Comparison of ENCODE assay signal across 20 cellular contexts in genomic region chr19:46488551-46488950, GRCh38. TPM values are rescaled to one million over a fixed set of nuclear protein-coding genes. Genes with fewer than 3 reads are reported as not detected.
DNase-seq lines count a peak whose midpoint lies in the region; ATAC-seq, FAIRE-seq and TF ChIP-seq lines count a peak whose summit lies in the region.
"Had no signal": no experiment of that assay in that cellular context is flagged by ENCODE, and none has a peak within 500 bp of the region (broad histone marks: within the 10 kb centered on the region; RNA-seq: fewer than 3 reads in every experiment).

No MANE protein-coding gene starts in this region.

- no peak overlapping the region for H3K27ac Mint-ChIP-seq in Caco-2 (ENCODE audit: unreplicated experiment)
- H3K27ac Mint-ChIP-seq in T-helper 17 cell, result peak overlapping the region; percentile 16
- H3K27ac Mint-ChIP-seq in stimulated activated effector memory CD8-positive, alpha-beta T cell treated with anti-CD3 and anti-CD28 coated beads, Interleukin-12 subunit alpha, Interleukin-12 subunit beta, amount 100 ng/mL, for 72 hours, result no peak overlapping the region
- H3K27ac Mint-ChIP-seq: CD4-positive, alpha-beta T cell had no signal

- no peaks in the 10 kb centered on the region for H3K36me3 Mint-ChIP-seq in Caco-2 (ENCODE audit: insufficient read depth, unreplicated experiment)
- H3K36me3 Mint-ChIP-seq in T-helper 17 cell (ENCODE audit: low read depth), result peaks cover 9% of the 10 kb centered on the region
- no peaks in the 10 kb centered on the region for H3K36me3 Mint-ChIP-seq in stimulated activated effector memory CD8-positive, alpha-beta T cell treated with anti-CD3 and anti-CD28 coated beads, Interleukin-12 subunit alpha, Interleukin-12 subunit beta, amount 100 ng/mL, for 72 hours
- H3K36me3 Mint-ChIP-seq: activated naive CD4-positive, alpha-beta T cell treated with anti-CD3 and anti-CD28 coated beads, Interleukin-2, amount 10 ng/mL, durations not matched to agents 7 days and 5 days had no signal

- TF ChIP-seq EP300 in A549 (IDR thresholded peaks at IDR 0.05), result no peak

- H3K27ac ChIP-seq in A549, result no peak overlapping the region
- no peak overlapping the region for H3K27ac ChIP-seq in mesenchymal stem cell (ENCODE audit: low read length, poor library complexity, severe bottlenecking)
- H3K27ac ChIP-seq in psoas muscle, result no peak overlapping the region
- H3K27ac ChIP-seq: parathyroid adenoma, sigmoid colon, suprapubic skin, uterus had no signal

- H4K91ac ChIP-seq in mesenchymal stem cell (ENCODE audit: low read length), result peak overlapping the region; percentile 82

- POLR2A ChIA-PET in A549 (lab: Yijun Ruan, JAX), result no interaction called here
- POLR2A ChIA-PET in Caco-2 (lab: Charles Lee), result no interaction called here

- peak overlapping the region; percentile 33 for H2BK15ac ChIP-seq in mesenchymal stem cell (ENCODE audit: low read depth, poor library complexity, severe bottlenecking)

- peak in 1 of 2 experiments; percentile 33; a peak in 3 of 6 replicates for ATAC-seq in A549
- ATAC-seq in T-helper 17 cell, result no peak
- no peak for ATAC-seq in psoas muscle
- ATAC-seq in GM21529 (IDR thresholded peaks at IDR 0.05; ENCODE audit: unreplicated experiment), result no peak
- no peak for ATAC-seq in stimulated activated effector memory CD8-positive, alpha-beta T cell treated with anti-CD3 and anti-CD28 coated beads, Interleukin-12 subunit alpha, Interleukin-12 subunit beta, amount 100 ng/mL, for 72 hours

- FAIRE-seq in A549 (lab: Jason Lieb, UNC), result no peak

- BruUV-seq in Caco-2 (replicated peaks; lab: Mats Ljungman, UMichigan), result no TSS peak

- H3K18ac ChIP-seq in mesenchymal stem cell (ENCODE audit: low read depth in 1 of 2, low read length in 2 of 2), result no peak overlapping the region

- H3K4me3 Mint-ChIP-seq in Caco-2 (ENCODE audit: unreplicated experiment), result peak overlapping the region; percentile 43
- H3K4me3 Mint-ChIP-seq in T-helper 17 cell, result no peak overlapping the region
- no peak overlapping the region for H3K4me3 Mint-ChIP-seq in stimulated activated effector memory CD8-positive, alpha-beta T cell treated with anti-CD3 and anti-CD28 coated beads, Interleukin-12 subunit alpha, Interleukin-12 subunit beta, amount 100 ng/mL, for 72 hours
- H3K4me3 Mint-ChIP-seq: activated naive CD4-positive, alpha-beta T cell treated with anti-CD3 and anti-CD28 coated beads, Interleukin-2, amount 10 ng/mL, durations not matched to agents 7 days and 5 days; activated T-cell treated with anti-CD3 and anti-CD28 coated beads, Interleukin-2, amount 50 U/mL, for 4 hours; CD4-positive, alpha-beta T cell had no signal

- H3K4me1 Mint-ChIP-seq in Caco-2 (ENCODE audit: low read depth, unreplicated experiment) (no peaks in the 10 kb centered on the region), T-helper 17 cell (peaks cover 25% of the 10 kb centered on the region)
- H3K4me1 Mint-ChIP-seq in stimulated activated effector memory CD8-positive, alpha-beta T cell treated with anti-CD3 and anti-CD28 coated beads, Interleukin-12 subunit alpha, Interleukin-12 subunit beta, amount 100 ng/mL, for 72 hours, result peaks cover 21% of the 10 kb centered on the region

- H3K36me3 ChIP-seq in Caco-2 (ENCODE audit: control insufficient read depth, insufficient read depth, low read length) (no peaks in the 10 kb centered on the region), mesenchymal stem cell (ENCODE audit: control insufficient read depth in 1 of 2, insufficient read depth in 2 of 2, low read depth in 1 of 2, low read length in 2 of 2) (no peaks in the 10 kb centered on the region), psoas muscle (ENCODE audit: insufficient read depth in 1 of 2, low read depth in 1 of 2) (no peaks in the 10 kb centered on the region)
- H3K36me3 ChIP-seq: sigmoid colon, suprapubic skin, uterus had no signal

- peaks cover 11% of the 10 kb centered on the region for H3K27me3 Mint-ChIP-seq in Caco-2 (ENCODE audit: insufficient read depth, unreplicated experiment)
- H3K27me3 Mint-ChIP-seq in T-helper 17 cell, result peaks cover 81% of the 10 kb centered on the region

- no peak overlapping the region for H2BK12ac ChIP-seq in mesenchymal stem cell (ENCODE audit: low read length in 2 of 2)

- TF ChIP-seq CTCF in A549 (IDR thresholded peaks at IDR 0.05), result no peak
- TF ChIP-seq CTCF in Caco-2 (IDR thresholded peaks at IDR 0.05; ENCODE audit: insufficient read depth in 1 of 2, low read depth in 1 of 2, low read length in 1 of 2, severe bottlenecking in 1 of 2, unreplicated experiment in 1 of 2), result no peak
- no peak for TF ChIP-seq CTCF in psoas muscle (IDR thresholded peaks at IDR 0.05)

- DNase-seq in A549 (ENCODE audit: low read depth in 1 of 2, low spot score in 1 of 2), result no peak
- DNase-seq in Caco-2, result no peak
- DNase-seq in T-helper 17 cell, result no peak
- no peak for DNase-seq in mesenchymal stem cell
- no peak for DNase-seq in psoas muscle
- no peak for DNase-seq in stimulated activated effector memory CD8-positive, alpha-beta T cell treated with anti-CD3 and anti-CD28 coated beads, Interleukin-12 subunit alpha, Interleukin-12 subunit beta, amount 100 ng/mL, for 72 hours (ENCODE audit: low spot score in 2 of 2)
- DNase-seq: IMR-90, NCI-H1436 treated with DMSO at 0.1 percent for 48 hours, NCI-H524 treated with DMSO at 0.1 percent for 48 hours had no signal

- 48% methylated on average over 11 of the region's 11 CpGs for WGBS in A549 (ENCODE audit: missing lambda C conversion rate)
- WGBS in mesenchymal stem cell, result 65% methylated on average over 11 of the region's 11 CpGs
- WGBS in psoas muscle, 3 donors, result 56 to 70% (median 69%) methylated on average over 11 of the region's 11 CpGs

- H3K14ac ChIP-seq in mesenchymal stem cell (ENCODE audit: low read length in 2 of 2), result no peak overlapping the region

- H2AK5ac ChIP-seq in mesenchymal stem cell (ENCODE audit: low read length, severe bottlenecking), result no peak overlapping the region

- no peak overlapping the region for H2BK5ac ChIP-seq in mesenchymal stem cell (ENCODE audit: low read depth, low read length, poor library complexity, severe bottlenecking)

- H3K4ac ChIP-seq in mesenchymal stem cell (ENCODE audit: low read depth in 1 of 2, low read length in 2 of 2), result no peak overlapping the region

- no peak overlapping the region for H2BK120ac ChIP-seq in mesenchymal stem cell (ENCODE audit: low read depth, low read length)

- TF ChIP-seq RAD21 in A549 (conservative IDR thresholded peaks at IDR 0.05 in 1 of 2, IDR thresholded peaks at IDR 0.05 in 1 of 2), result no peak

- peak overlapping the region; percentile 89 for H3K9ac ChIP-seq in mesenchymal stem cell (ENCODE audit: low read length)
- H3K9ac ChIP-seq: parathyroid adenoma had no signal

- no peak overlapping the region for H3K23ac ChIP-seq in mesenchymal stem cell (ENCODE audit: low read length in 2 of 2)

- no peak overlapping the region for H2AFZ ChIP-seq in mesenchymal stem cell (ENCODE audit: low read depth, low read length)
- H2AFZ ChIP-seq: parathyroid adenoma had no signal

- H3K4me3 ChIP-seq in A549 (no peak overlapping the region), Caco-2 (ENCODE audit: low read depth, low read length) (no peak overlapping the region), mesenchymal stem cell (ENCODE audit: insufficient read depth in 1 of 2, low read depth in 1 of 2, low read length in 2 of 2) (peak overlapping the region in 1 of 2 experiments; percentile 1), psoas muscle (no peak overlapping the region)
- H3K4me3 ChIP-seq: uterus had no signal

- H3K4me1 ChIP-seq in A549, result peaks cover 10% of the 10 kb centered on the region; the same call in 1 of the 3 replicates
- no peaks in the 10 kb centered on the region for H3K4me1 ChIP-seq in Caco-2
- peaks cover 23% of the 10 kb centered on the region for H3K4me1 ChIP-seq in mesenchymal stem cell (ENCODE audit: control insufficient read depth, insufficient read depth, low read depth, low read length)
- H3K4me1 ChIP-seq in psoas muscle, result no peaks in the 10 kb centered on the region

- H3K79me1 ChIP-seq in mesenchymal stem cell (replicated peaks; ENCODE audit: low read length, poor library complexity, severe bottlenecking), result no peaks in the 10 kb centered on the region

- H3K9me3 Mint-ChIP-seq in Caco-2 (ENCODE audit: unreplicated experiment), result no peaks in the 10 kb centered on the region
- no peaks in the 10 kb centered on the region for H3K9me3 Mint-ChIP-seq in stimulated activated effector memory CD8-positive, alpha-beta T cell treated with anti-CD3 and anti-CD28 coated beads, Interleukin-12 subunit alpha, Interleukin-12 subunit beta, amount 100 ng/mL, for 72 hours
- H3K9me3 Mint-ChIP-seq: activated naive CD4-positive, alpha-beta T cell treated with anti-CD3 and anti-CD28 coated beads, Interleukin-2, amount 10 ng/mL, durations not matched to agents 7 days and 5 days; activated T-cell treated with anti-CD3 and anti-CD28 coated beads, Interleukin-2, amount 50 U/mL, for 4 hours; CD4-positive, alpha-beta T cell had no signal

- no peaks in the 10 kb centered on the region for H3K9me3 ChIP-seq in A549
- H3K9me3 ChIP-seq in Caco-2, result no peaks in the 10 kb centered on the region
- H3K9me3 ChIP-seq in T-helper 17 cell (ENCODE audit: control insufficient read depth, low read length, poor library complexity, severe bottlenecking), result no peaks in the 10 kb centered on the region
- H3K9me3 ChIP-seq in mesenchymal stem cell (ENCODE audit: control insufficient read depth, low read length), result no peaks in the 10 kb centered on the region
- no peaks in the 10 kb centered on the region for H3K9me3 ChIP-seq in psoas muscle
- H3K9me3 ChIP-seq: sigmoid colon, suprapubic skin, uterus had no signal

- CTCF ChIA-PET in A549 (lab: Yijun Ruan, JAX) (interaction anchor here (0.6 to 6.7 kb wide), 35 partner anchors 8 to 473 kb away, joined by 3 to 140 read pairs (median 5); partner anchors contain the start of genes CCDC8 and PNMA8A), Caco-2 (lab: Charles Lee) (interaction anchor here (2.4 kb wide), 1 partner anchor 208 kb away, joined by 11 read pairs; no protein-coding TSS in a partner anchor)

- no peak overlapping the region for H4K8ac ChIP-seq in mesenchymal stem cell (ENCODE audit: low read length)

- TF ChIP-seq POLR2A in A549 (IDR thresholded peaks at IDR 0.05; ENCODE audit: low read length), result no peak

- H3K27me3 ChIP-seq in Caco-2 (replicated peaks; ENCODE audit: control insufficient read depth, insufficient read depth, low read length) (peaks cover 1% of the 10 kb centered on the region), mesenchymal stem cell (ENCODE audit: control insufficient read depth in 1 of 2, insufficient read depth in 1 of 2, low read length in 2 of 2) (peaks cover 14 to 36% of the 10 kb centered on the region in 2 experiments), psoas muscle (ENCODE audit: insufficient read depth in 3 of 3, low read length in 2 of 3) (peaks cover 0 to 65% (median 18%) of the 10 kb centered on the region in 3 donors)
- H3K27me3 ChIP-seq: uterus had no signal

- peak overlapping the region; percentile 100 for H3K4me2 ChIP-seq in A549
- no peak overlapping the region for H3K4me2 ChIP-seq in mesenchymal stem cell (ENCODE audit: low read length, poor library complexity, severe bottlenecking)

- intact Hi-C loops in Caco-2 (cut with micrococcal nuclease; ENCODE audit: unreplicated experiment), result no loop called here
- intact Hi-C loops in psoas muscle (cut with DNase I), result loop anchor here (2.0 to 10.0 kb wide), 4 partner anchors 86 to 461 kb away; no protein-coding TSS in a partner anchor

RNA-seq across cellular contexts. Expression of gene PNMA8B, which starts 7.1 kb away (rescaled TPM):
- polyA plus RNA-seq in A549 (2011; rRNA removed) (not detected in 2 replicates), A549 (2017; fragmentation: RNase III; extraction: RNeasy Plus Mini Kit Qiagen cat#74134 plus additional on column Dnase treatment) (not detected in 3 replicates), psoas muscle (under 1 TPM; 0.16 to 0.43 (median 0.18) TPM)
- polyA plus RNA-seq in A549 (2012; cell fraction: cytosol; rRNA removed), result not detected in 2 replicates
- not detected in 2 replicates for polyA plus RNA-seq in A549 (2012; cell fraction: nucleus; rRNA removed)
- not detected in 2 replicates for polyA minus RNA-seq in A549 (2011; rRNA and poly(A)+ RNA removed)
- total RNA-seq in Caco-2 (2022) (0.11 TPM in 1 of 2 replicates, not detected in the other), T-helper 17 cell (under 1 TPM; 0.17 to 0.18 TPM), psoas muscle (under 1 TPM; 0.17 to 0.52 (median 0.43) TPM)
- 0.86 TPM for polyA plus RNA-seq in mesenchymal stem cell (2013, experiment 1 of 2)
- polyA plus RNA-seq in mesenchymal stem cell (2013, experiment 2 of 2), result 0.88 TPM
- polyA plus RNA-seq: endothelial cell of umbilical vein had no signal

RNA-seq across cellular contexts. Expression of gene PNMA8A, which starts 17.2 kb away (rescaled TPM):
- polyA plus RNA-seq in A549 (2011; rRNA removed) (11.2 and 14.1 TPM in 2 replicates), A549 (2017; fragmentation: RNase III; extraction: RNeasy Plus Mini Kit Qiagen cat#74134 plus additional on column Dnase treatment) (14.9 to 17.2 TPM (median 15.4 TPM) in 3 replicates), psoas muscle (1 to 10 TPM in 1 of 3 donors, under 1 TPM in 2; 0.11 to 2.2 (median 0.38) TPM)
- 5.0 and 5.6 TPM in 2 replicates for polyA plus RNA-seq in A549 (2012; cell fraction: cytosol; rRNA removed)
- 2.7 and 6.0 TPM in 2 replicates for polyA plus RNA-seq in A549 (2012; cell fraction: nucleus; rRNA removed)
- 5.2 and 6.0 TPM in 2 replicates for polyA minus RNA-seq in A549 (2011; rRNA and poly(A)+ RNA removed)
- total RNA-seq in Caco-2 (2022) (not detected in 2 replicates), T-helper 17 cell (not detected), psoas muscle (1 to 10 TPM in 2 of 4 donors, under 1 TPM in 2; 0.48 to 3.8 (median 1.5) TPM)
- polyA plus RNA-seq in mesenchymal stem cell (2013, experiment 1 of 2), result 13.7 TPM
- polyA plus RNA-seq in mesenchymal stem cell (2013, experiment 2 of 2), result 14.5 TPM
- total RNA-seq: CD4-positive, alpha-beta T cell had no signal

RNA-seq across cellular contexts. Expression of gene PNMA8C, which starts 59.8 kb away (rescaled TPM):
- 0.01 TPM in 1 of 2 replicates, not detected in the other for polyA plus RNA-seq in A549 (2011; rRNA removed)
- 0.01 TPM in 2 replicates for polyA plus RNA-seq in A549 (2012; cell fraction: cytosol; rRNA removed)
- polyA plus RNA-seq in A549 (2012; cell fraction: nucleus; rRNA removed), result 0.04 TPM in 2 replicates
- polyA plus RNA-seq in A549 (2017; fragmentation: RNase III; extraction: RNeasy Plus Mini Kit Qiagen cat#74134 plus additional on column Dnase treatment), result not detected in 3 replicates
- 0.08 TPM in 1 of 2 replicates, not detected in the other for polyA minus RNA-seq in A549 (2011; rRNA and poly(A)+ RNA removed)
- total RNA-seq in Caco-2 (2022), result not detected in 2 replicates
- total RNA-seq in T-helper 17 cell, result under 1 TPM; 0.10 to 0.12 TPM
- 0.03 TPM for polyA plus RNA-seq in mesenchymal stem cell (2013, experiment 1 of 2)
- polyA plus RNA-seq in mesenchymal stem cell (2013, experiment 2 of 2), result 0.03 TPM
- total RNA-seq in psoas muscle, result not detected
- polyA plus RNA-seq in psoas muscle, result under 1 TPM in 1 of 3 donors, not detected in 2; 0.01 TPM
- total RNA-seq: activated T-cell treated with anti-CD3 and anti-CD28 coated beads, Interleukin-2, amount 50 U/mL, for 4 hours; CD4-positive, alpha-beta T cell; dermis blood vessel endothelial cell; endothelial cell of umbilical vein; Right ventricle myocardium inferior had no signal
- polyA plus RNA-seq: endothelial cell of umbilical vein had no signal
